9 cellular contexts compared by ENCODE assay signal in the genomic region with DNA sequence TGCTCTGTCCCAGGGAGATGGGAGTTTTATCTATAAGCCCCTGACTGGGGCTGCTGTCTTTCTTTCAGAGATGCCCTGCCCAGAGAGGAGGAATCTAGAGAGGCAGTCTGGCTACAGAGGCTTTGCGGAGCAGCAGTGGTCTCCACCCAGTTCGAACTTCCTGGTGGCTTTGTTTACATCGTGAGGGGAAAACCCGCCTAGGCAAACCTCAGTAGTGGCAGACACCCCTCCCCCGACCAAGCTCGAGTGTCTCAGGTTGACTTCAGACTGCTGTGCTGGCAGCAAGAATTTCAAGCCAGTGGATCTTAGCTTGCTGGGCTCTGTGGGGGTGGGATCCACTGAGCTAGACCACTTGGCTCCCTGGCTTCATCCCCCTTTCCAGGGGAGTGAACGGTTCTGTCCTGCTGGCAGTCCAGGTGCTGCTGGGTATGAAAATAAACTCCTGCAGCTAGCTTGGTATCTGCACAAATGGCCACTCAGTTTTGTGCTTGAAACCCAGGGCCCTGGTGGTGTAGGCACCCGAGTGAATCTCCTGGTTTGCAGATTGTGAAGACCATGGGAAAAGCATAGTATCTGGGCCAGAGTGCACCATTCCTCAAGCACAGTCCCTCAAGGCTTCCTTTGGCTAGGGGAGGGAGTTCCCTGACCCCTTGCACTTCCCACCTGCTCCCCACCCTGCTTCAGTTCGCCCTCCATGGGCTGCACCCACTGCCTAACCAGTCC. TPM values are rescaled to one million over a fixed set of nuclear protein-coding genes. Genes with fewer than 3 reads are reported as not detected.
DNase-seq lines count a peak whose midpoint lies in the region; ATAC-seq and TF ChIP-seq lines count a peak whose summit lies in the region.
"Not testable (repeated sequence)": the region's sequence is repeated elsewhere in the genome, so short reads cannot be mapped to it uniquely, and the experiment has no call there.
"Had no signal": no experiment of that assay in that cellular context is flagged by ENCODE, and none has a peak within 500 bp of the region (broad histone marks: within the 10 kb centered on the region; RNA-seq: fewer than 3 reads in every experiment).

No MANE protein-coding gene starts in this region.

- peak; percentile 39 for DNase-seq in WTC11 (ENCODE audit: low spot score)
- DNase-seq in activated T-cell treated with anti-CD3 and anti-CD28 coated beads, Interleukin-2, amount 50 U/mL, for 24 hours = peak; percentile 34
- peak in 2 of 3 donors; percentile 23 to 31 for DNase-seq in effector memory CD4-positive, alpha-beta T cell
- DNase-seq in stimulated activated CD4-positive, alpha-beta T cell treated with anti-CD3 and anti-CD28 coated beads, Interleukin-15, amount 100 ng/mL, for 1 hour (ENCODE audit: low read depth in 1 of 2, low spot score in 1 of 2) = peak; percentile 3 to 11
- peak; percentile 2 to 55 (median 23) for DNase-seq in stimulated activated naive CD4-positive, alpha-beta T cell (lab: John Stamatoyannopoulos, UW)

- TF ChIP-seq CTCF in WTC11 (IDR thresholded peaks at IDR 0.05) = not testable (repeated sequence)

- not testable (repeated sequence) for H3K9me3 ChIP-seq in effector memory CD4-positive, alpha-beta T cell (ENCODE audit: control insufficient read depth, low read length)

- H3K27ac ChIP-seq in effector memory CD4-positive, alpha-beta T cell (ENCODE audit: insufficient read depth, low read length, poor library complexity, severe bottlenecking) = peak overlapping the region; percentile 18

- H3K36me3 Mint-ChIP-seq in IgD-negative memory B cell = not testable (repeated sequence)
- peaks cover 27% of the 10 kb centered on the region for H3K36me3 Mint-ChIP-seq in WTC11
- peaks cover 15% of the 10 kb centered on the region for H3K36me3 Mint-ChIP-seq in activated T-cell treated with anti-CD3 and anti-CD28 coated beads, Interleukin-2, amount 50 U/mL, for 24 hours (ENCODE audit: low read depth)

- not testable (repeated sequence) for H3K4me3 ChIP-seq in effector memory CD4-positive, alpha-beta T cell (ENCODE audit: insufficient read depth, low read depth, low read length, poor library complexity, severe bottlenecking)

- H3K4me1 ChIP-seq in effector memory CD4-positive, alpha-beta T cell (ENCODE audit: control insufficient read depth, insufficient read depth, low read length, poor library complexity, severe bottlenecking) = peaks cover 12% of the 10 kb centered on the region

- peaks cover 26% of the 10 kb centered on the region for H3K27me3 Mint-ChIP-seq in IgD-negative memory B cell
- not testable (repeated sequence) for H3K27me3 Mint-ChIP-seq in WTC11 (ENCODE audit: low read depth); activated T-cell treated with anti-CD3 and anti-CD28 coated beads, Interleukin-2, amount 50 U/mL, for 24 hours

- POLR2A ChIA-PET in WTC11 (lab: Charles Lee) = interaction anchor here (0.5 kb wide), 1 partner anchor 140 kb away, joined by 3 read pairs; no protein-coding TSS in a partner anchor

- CTCF ChIA-PET in WTC11 (lab: Charles Lee) = interaction anchor here (1.1 kb wide), 1 partner anchor 111 kb away, joined by 3 read pairs; no protein-coding TSS in a partner anchor

- H3K9me3 Mint-ChIP-seq in IgD-negative memory B cell (peaks cover 12 to 25% (median 18%) of the 10 kb centered on the region in 3 donors), WTC11 (peaks cover 39% of the 10 kb centered on the region)
- H3K9me3 Mint-ChIP-seq in activated T-cell treated with anti-CD3 and anti-CD28 coated beads, Interleukin-2, amount 50 U/mL, for 24 hours = peaks cover 20% of the 10 kb centered on the region

- H3K4me1 Mint-ChIP-seq in IgD-negative memory B cell (peaks cover 21 to 25% (median 24%) of the 10 kb centered on the region in 3 donors), WTC11 (peaks cover 13% of the 10 kb centered on the region)
- H3K4me1 Mint-ChIP-seq in activated T-cell treated with anti-CD3 and anti-CD28 coated beads, Interleukin-2, amount 50 U/mL, for 24 hours (ENCODE audit: low read depth) = peaks cover 14% of the 10 kb centered on the region

- peak; percentile 61 for ATAC-seq in GM18867 (IDR thresholded peaks at IDR 0.05; ENCODE audit: unreplicated experiment)
- peak; percentile 85 for ATAC-seq in HG02610 (IDR thresholded peaks at IDR 0.05; ENCODE audit: unreplicated experiment)
- peak; percentile 90 for ATAC-seq in WTC11

- H3K36me3 ChIP-seq in effector memory CD4-positive, alpha-beta T cell (ENCODE audit: control insufficient read depth, insufficient read depth, low read length) = not testable (repeated sequence)

- peak overlapping the region in 2 of 3 donors; percentile 42 to 75 for H3K27ac Mint-ChIP-seq in IgD-negative memory B cell
- not testable (repeated sequence) for H3K27ac Mint-ChIP-seq in WTC11; activated T-cell treated with anti-CD3 and anti-CD28 coated beads, Interleukin-2, amount 50 U/mL, for 24 hours

- peak overlapping the region in 3 of 4 donors; percentile 40 to 91 (median 55) for H3K4me3 Mint-ChIP-seq in IgD-negative memory B cell
- H3K4me3 Mint-ChIP-seq in WTC11 = not testable (repeated sequence)
- H3K4me3 Mint-ChIP-seq in activated T-cell treated with anti-CD3 and anti-CD28 coated beads, Interleukin-2, amount 50 U/mL, for 24 hours = peak overlapping the region; percentile 9

- H3K27me3 ChIP-seq in effector memory CD4-positive, alpha-beta T cell (replicated peaks; ENCODE audit: control insufficient read depth, insufficient read depth, low read length, poor library complexity, severe bottlenecking) = not testable (repeated sequence)

TF ChIP-seq in WTC11, 78 proteins besides CTCF, POLR2A, EP300 and RAD21:
- peak; percentile 72; the same call in 1 of the 2 replicates for TF ChIP-seq FOXK1 (CRISPR knock-in tag; IDR thresholded peaks at IDR 0.05)

RNA-seq across cellular contexts. Expression of a gene that starts 15.3 kb away (rescaled TPM):
- not detected for polyA plus RNA-seq in IgD-negative memory B cell
- total RNA-seq in WTC11 (2021) = 0.39 to 0.62 TPM (median 0.55 TPM) in 3 replicates
- total RNA-seq: PC-9 had no signal
